ENCODE assay signal across 18 cellular contexts in the genomic region with DNA sequence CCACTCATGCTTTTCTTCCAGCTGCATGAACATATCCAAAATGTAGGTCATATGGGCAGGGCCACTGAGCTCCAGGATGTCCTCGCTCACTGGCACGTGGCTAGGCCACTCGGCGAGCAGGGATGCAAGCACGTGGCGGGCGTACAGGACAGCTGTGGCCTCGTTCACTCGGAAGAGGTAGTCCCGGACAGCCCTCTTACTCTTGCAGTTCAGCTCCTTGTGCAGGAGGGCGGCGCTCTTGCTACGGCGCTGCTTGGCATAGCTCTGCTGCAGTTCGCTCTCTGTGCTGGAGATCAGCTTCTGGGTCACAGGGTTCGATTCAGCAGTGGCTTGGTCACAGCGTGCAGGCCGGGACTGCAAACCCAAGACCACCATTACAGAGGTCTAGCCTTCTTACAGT. TPM values are rescaled to one million over a fixed set of nuclear protein-coding genes. Genes with fewer than 3 reads are reported as not detected.
A peak's percentile ranks its signal among the peaks of the same experiment; 100 is the strongest.
DNase-seq lines count a peak whose midpoint lies in the region; ATAC-seq, FAIRE-seq and TF ChIP-seq lines count a peak whose summit lies in the region.
"Had no signal": no experiment of that assay in that cellular context is flagged by ENCODE, and none has a peak within 500 bp of the region (broad histone marks: within the 10 kb centered on the region; RNA-seq: fewer than 3 reads in every experiment).

No MANE protein-coding gene starts in this region.

- H3K4me3 ChIP-seq in DOHH2 (ENCODE audit: low read length) = no peak overlapping the region
- no peak overlapping the region for H3K4me3 ChIP-seq in K562
- no peak overlapping the region for H3K4me3 ChIP-seq in mucosa of descending colon
- H3K4me3 ChIP-seq: BLaER1, right atrium auricular region had no signal

- BruUV-seq in K562 (replicated peaks; lab: Mats Ljungman, UMichigan) = no TSS peak

- WGBS in K562 (ENCODE audit: insufficient coverage, low coverage, missing lambda C conversion rate) = 82% methylated on average over 15 of the region's 18 CpGs

- H3K36me3 ChIP-seq in DOHH2 (ENCODE audit: control insufficient read depth, low read length) (peaks cover 81% of the 10 kb centered on the region), K562 (ENCODE audit: control insufficient read depth, insufficient read depth, low read length) (peaks cover 77% of the 10 kb centered on the region), mucosa of descending colon (ENCODE audit: low read depth) (peaks cover 29% of the 10 kb centered on the region)

- H3K27me3 ChIP-seq in DOHH2 (ENCODE audit: control insufficient read depth, low read length) (no peaks in the 10 kb centered on the region), K562 (ENCODE audit: control insufficient read depth in 2 of 2, insufficient read depth in 2 of 2, low read length in 2 of 2) (no peaks in the 10 kb centered on the region)
- H3K27me3 ChIP-seq: BLaER1, right atrium auricular region had no signal

- CTCF ChIA-PET in HEK293T (lab: Yijun Ruan, JAX) = interaction anchor here (0.5 kb wide), 1 partner anchor 8 kb away, joined by 3 read pairs; no protein-coding TSS in a partner anchor
- CTCF ChIA-PET in K562 (lab: Yijun Ruan, JAX; ENCODE audit: low intra/inter-chr PET ratio) = no interaction called here

- no peaks in the 10 kb centered on the region for H3F3A ChIP-seq in DOHH2 (ENCODE audit: control insufficient read depth, insufficient read depth)

- DNase-seq in HEK293T (ENCODE audit: extremely low spot score) = peak; percentile 37
- DNase-seq in K562 (ENCODE audit: extremely low read depth in 1 of 4, low spot score in 3 of 4) = peak; percentile 20 to 29 (median 26)
- peak in 1 of 3 donors; percentile 52 for DNase-seq in mucosa of descending colon
- DNase-seq in cerebellar cortex (ENCODE audit: low spot score) = no peak
- no peak for DNase-seq in NCI-H146 treated with DMSO at 0.1 percent for 48 hours (lab: John Stamatoyannopoulos, UW; ENCODE audit: unreplicated experiment)
- DNase-seq in NCI-H128 (lab: John Stamatoyannopoulos, UW; ENCODE audit: unreplicated experiment) = no peak
- DNase-seq: activated CD4-positive, alpha-beta T cell treated with anti-CD3 and anti-CD28 coated beads, Interleukin-2, amount 50 U/mL, for 48 hours; activated gamma-delta T cell treated with Interleukin-2 at 50 U/mL for 16 hours; effector memory CD4-positive, alpha-beta T cell; NCI-H2171; OCI-M1; stimulated activated CD4-positive, alpha-beta T cell treated with anti-CD3 and anti-CD28 coated beads, Interleukin-4, amount 100 ng/mL, for 1 hour; stimulated activated naive CD4-positive, alpha-beta T cell treated with Interleukin-2 at 50 U/mL for 16 hours; T-helper 2 cell had no signal

- no peak for TF ChIP-seq POLR2A in K562 (conservative IDR thresholded peaks at IDR 0.05)

- H3K27ac ChIP-seq in DOHH2 (ENCODE audit: low read depth, low read length) (no peak overlapping the region), K562 (ENCODE audit: extremely low read depth, low read depth, low read length) (no peak overlapping the region)
- H3K27ac ChIP-seq: BLaER1, right atrium auricular region had no signal

- peak; percentile 61 for TF ChIP-seq CTCF in DOHH2 (IDR thresholded peaks at IDR 0.05; ENCODE audit: low read depth, low read length, poor library complexity, severe bottlenecking)
- peak; percentile 46 to 65 (median 48); a peak in 5 of 6 replicates for TF ChIP-seq CTCF in K562 (IDR thresholded peaks at IDR 0.05 in 2 of 3, conservative IDR thresholded peaks at IDR 0.05 in 1 of 3; ENCODE audit: insufficient read depth in 2 of 3, low read depth in 1 of 3, low read length in 3 of 3)
- TF ChIP-seq CTCF in mucosa of descending colon (IDR thresholded peaks at IDR 0.05) = no peak

- TF ChIP-seq EP300 in K562 (IDR thresholded peaks at IDR 0.05; ENCODE audit: low read length) = no peak

- no peaks in the 10 kb centered on the region for H3K9me3 ChIP-seq in DOHH2 (ENCODE audit: control insufficient read depth, insufficient read depth, low read length)
- H3K9me3 ChIP-seq in K562 (replicated peaks; ENCODE audit: control insufficient read depth, insufficient read depth, low read depth, low read length) = no peaks in the 10 kb centered on the region
- H3K9me3 ChIP-seq in mucosa of descending colon = no peaks in the 10 kb centered on the region
- H3K9me3 ChIP-seq: BLaER1, right atrium auricular region had no signal

- H3K9ac ChIP-seq in K562 (ENCODE audit: insufficient read depth in 1 of 2, low read depth in 2 of 2, low read length in 2 of 2) = no peak overlapping the region
- H3K9ac ChIP-seq: BLaER1 had no signal

- intact Hi-C loops in K562 (cut with micrococcal nuclease) (loop anchor here (10.0 kb wide), 1 partner anchor 57 kb away; no protein-coding TSS in a partner anchor), mucosa of descending colon (cut with DNase I, micrococcal nuclease) (no loop called here)

- no peaks in the 10 kb centered on the region for H3K79me2 ChIP-seq in DOHH2 (ENCODE audit: control insufficient read depth, low read length)
- H3K79me2 ChIP-seq in K562 (ENCODE audit: control insufficient read depth, insufficient read depth, low read length) = no peaks in the 10 kb centered on the region

- H3K9me2 ChIP-seq in DOHH2 (replicated peaks; ENCODE audit: control insufficient read depth, low read length) = no peaks in the 10 kb centered on the region

- no peak for FAIRE-seq in K562 (lab: Jason Lieb, UNC)

- H3K4me2 ChIP-seq in DOHH2 (ENCODE audit: low read length) (no peak overlapping the region), K562 (ENCODE audit: insufficient read depth, low read length) (no peak overlapping the region)
- H3K4me2 ChIP-seq: BLaER1 had no signal

- POLR2A ChIA-PET in HEK293T (lab: Yijun Ruan, JAX) = no interaction called here
- POLR2A ChIA-PET in K562 (lab: Yijun Ruan, JAX) = interaction anchor here (0.6 to 2.0 kb wide), 5 partner anchors 8 to 322 kb away, joined by 3 to 11 read pairs (median 3); no protein-coding TSS in a partner anchor

- H3K4me1 ChIP-seq in DOHH2 (ENCODE audit: control insufficient read depth, low read length) (no peaks in the 10 kb centered on the region), K562 (replicated peaks in 1 of 2; ENCODE audit: control insufficient read depth in 2 of 2, insufficient read depth in 2 of 2, low read length in 2 of 2) (no peaks in the 10 kb centered on the region; a peak in 2 of 5 replicates), mucosa of descending colon (ENCODE audit: low read depth) (no peaks in the 10 kb centered on the region)
- H3K4me1 ChIP-seq: BLaER1, right atrium auricular region had no signal

- H4K20me1 ChIP-seq in DOHH2 (ENCODE audit: control insufficient read depth, insufficient read depth, low read depth, low read length) (no peaks in the 10 kb centered on the region), K562 (replicated peaks; ENCODE audit: control insufficient read depth, insufficient read depth, low read length) (no peaks in the 10 kb centered on the region)
- H4K20me1 ChIP-seq: BLaER1 had no signal

- H2AFZ ChIP-seq in K562 (ENCODE audit: low read depth, low read length) = no peak overlapping the region

- no peak for TF ChIP-seq RAD21 in K562 (CRISPR knock-in tag; conservative IDR thresholded peaks at IDR 0.05 in 1 of 2, IDR thresholded peaks at IDR 0.05 in 1 of 2)

- no peaks in the 10 kb centered on the region for H3K9me1 ChIP-seq in K562 (ENCODE audit: control insufficient read depth, insufficient read depth, low read length)

- in situ Hi-C loops in K562 (cut with MboI) = no loop called here

- ATAC-seq in K562 (peak; percentile 83), mucosa of descending colon (peak; percentile 39), HG02798 (IDR thresholded peaks at IDR 0.05; ENCODE audit: poor library complexity, unreplicated experiment) (no peak)

TF ChIP-seq in HEK293T, 16 proteins besides CTCF, POLR2A, EP300 and RAD21:
- TF ChIP-seq HDGF (IDR thresholded peaks at IDR 0.05; ENCODE audit: borderline replicate concordance) (no peak), SP1 (IDR thresholded peaks at IDR 0.05) (no peak), ZNF384 (IDR thresholded peaks at IDR 0.05) (no peak), ARNT (IDR thresholded peaks at IDR 0.05) (no peak)

TF ChIP-seq in K562, 482 proteins besides CTCF, POLR2A, EP300 and RAD21 (continues in another document):
- TF ChIP-seq ZBTB33 (CRISPR knock-in tag; IDR thresholded peaks at IDR 0.05) = peak; percentile 75; the same call in 1 of the 2 replicates

RNA-seq across cellular contexts. Expression of gene ATP2A3, which starts 53.1 kb away (rescaled TPM):
- total RNA-seq in K562 (2011; cell fraction: chromatin; rRNA removed; ENCODE audit: low replicate concordance) = 198 and 586 TPM in 2 replicates
- 353 and 436 TPM in 2 replicates for total RNA-seq in K562 (2011; cell fraction: nucleolus; rRNA removed)
- total RNA-seq in K562 (2011; cell fraction: nucleoplasm; rRNA removed) = 289 and 326 TPM in 2 replicates
- total RNA-seq in K562 (2014; rRNA removed) (41.2 and 50.7 TPM in 2 replicates), K562 (2014; rRNA removed; fragmentation: Illumina TruSeq; extraction: Trizol) (9.0 and 9.2 TPM in 2 replicates), K562 (2015; rRNA removed; fragmentation: Illumina TruSeq; extraction: Trizol) (16.9 TPM in 2 replicates), K562 (2021) (79.7 and 103 TPM in 2 replicates), mucosa of descending colon (100 to 1,000 TPM in 2 of 3 donors, 10 to 100 TPM in 1; 72.8 to 253 (median 247) TPM)
- polyA plus RNA-seq in K562 (2011; rRNA removed) (42.6 and 65.4 TPM in 2 replicates), K562 (2014; fragmentation: Illumina TruSeq; extraction: Trizol) (31.3 and 65.0 TPM in 2 replicates), K562 (2014; fragmentation: Nextera tagmentation; extraction: Ambion mirVana) (under 1 TPM; 0.65 to 0.66 TPM), K562 (2014; rRNA removed) (54.5 and 66.9 TPM in 2 replicates)
- 45.9 and 88.8 TPM in 2 replicates for polyA plus RNA-seq in K562 (2011; cell fraction: cytosol; rRNA removed)
- 230 and 368 TPM in 2 replicates for polyA plus RNA-seq in K562 (2011; cell fraction: nucleus; rRNA removed)
- 77.5 and 466 TPM in 2 replicates for polyA plus RNA-seq in K562 (2012)
- polyA minus RNA-seq in K562 (2011; rRNA and poly(A)+ RNA removed) = 33.8 and 63.1 TPM in 2 replicates
- polyA minus RNA-seq in K562 (2011; cell fraction: cytosol; rRNA and poly(A)+ RNA removed) = 71.3 and 83.9 TPM in 2 replicates
- polyA minus RNA-seq in K562 (2011; cell fraction: nucleus; rRNA and poly(A)+ RNA removed) = 85.0 and 89.2 TPM in 2 replicates

Comparison
In these comparisons a context has a peak if more than half of its experiments do, and no peak if none do; other contexts are left out.
1. DNase-seq: peak in HEK293T (single experiment) and K562 (4 of 4); none in cerebellar cortex (single experiment), NCI-H146 treated with DMSO at 0.1 percent for 48 hours (single experiment) and NCI-H128 (single experiment).